ENCODE assay signal across 30 cellular contexts in the genomic region with DNA sequence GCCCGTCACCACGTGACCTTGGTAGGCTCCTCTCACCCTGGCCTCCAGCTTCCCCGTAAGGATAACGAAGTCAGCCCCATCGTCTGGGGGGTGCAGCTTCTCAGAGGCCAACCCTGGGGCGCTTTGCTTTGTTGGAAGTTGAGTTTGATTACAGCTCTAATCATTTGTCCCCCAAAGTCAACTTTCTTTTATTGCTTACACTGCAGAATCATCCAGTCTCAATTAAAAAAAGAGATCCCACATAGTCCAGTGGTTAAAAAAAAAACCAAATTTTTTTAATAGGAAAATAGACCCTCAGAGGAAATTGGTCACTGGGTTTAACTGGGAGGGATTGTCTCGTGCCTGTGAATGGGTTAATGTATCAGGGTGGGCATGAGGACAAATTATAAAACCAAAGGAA. TPM values are rescaled to one million over a fixed set of nuclear protein-coding genes. Genes with fewer than 3 reads are reported as not detected.
"Had no signal": no experiment of that assay in that cellular context is flagged by ENCODE, and none has a peak within 500 bp of the region (broad histone marks: within the 10 kb centered on the region; RNA-seq: fewer than 3 reads in every experiment).

No MANE protein-coding gene starts in this region.

- H3K27me3 ChIP-seq: adrenal gland, brain microvascular endothelial cell, testis, uterus had no signal

- FAIRE-seq: kidney had no signal

- H3K36me3 ChIP-seq: adrenal gland, brain microvascular endothelial cell, esophagus muscularis mucosa, uterus had no signal

- H3K9me3 ChIP-seq: adrenal gland, esophagus muscularis mucosa, testis, uterus had no signal

- H3K4me3 ChIP-seq: adrenal gland, esophagus muscularis mucosa, lung, testis, uterus had no signal

- H3K27ac ChIP-seq: adrenal gland, brain microvascular endothelial cell, esophagus muscularis mucosa, testis, uterus had no signal

- DNase-seq: activated CD4-positive, alpha-beta memory T cell treated with anti-CD3 and anti-CD28 coated beads for 36 hours; activated CD4-positive, alpha-beta T cell treated with anti-CD3 and anti-CD28 coated beads, Interleukin-2, amount 10 ng/mL, durations not matched to agents 24 days and 14 days; activated CD4-positive, CD25-positive, alpha-beta regulatory T cell treated with anti-CD3 and anti-CD28 coated beads, Interleukin-2, amount 50 U/mL, for 72 hours; activated CD8-positive, alpha-beta memory T cell treated with anti-CD3 and anti-CD28 coated beads, Interleukin-2, amount 50 U/mL, for 4 hours; activated effector memory CD4-positive, alpha-beta T cell treated with anti-CD3 and anti-CD28 coated beads, Interleukin-2, amount 50 U/mL, for 16 hours; activated naive CD4-positive, alpha-beta T cell treated with anti-CD3 and anti-CD28 coated beads for 36 hours; activated naive CD8-positive, alpha-beta T cell treated with anti-CD3 and anti-CD28 coated beads for 36 hours; activated T-cell treated with anti-CD3 and anti-CD28 coated beads, Interleukin-2, amount 50 U/mL, for 1 hour; adrenal gland; aorta; brain microvascular endothelial cell; foreskin melanocyte; hippocampal formation; immature natural killer cell; kidney; mesendoderm; stimulated activated CD4-positive, alpha-beta T cell treated with anti-CD3 and anti-CD28 coated beads, Interleukin-2, amount 100 ng/mL, for 48 hours; stimulated activated naive CD4-positive, alpha-beta T cell treated with Interleukin-2 at 50 U/mL for 16 hours; T-helper 2 cell; testis; uterus had no signal

- H3K4me1 ChIP-seq: adrenal gland, testis, uterus had no signal

- ATAC-seq: natural killer cell treated with Interleukin-12 subunit alpha and Interleukin-12 subunit beta and Interleukin-15 and Interleukin-18, amount 100 ng/mL, for 72 hours had no signal

RNA-seq across cellular contexts. Expression of gene GPRC5C, which starts 7.8 kb away (rescaled TPM):
- total RNA-seq: activated naive CD4-positive, alpha-beta T cell treated with anti-CD3 and anti-CD28 coated beads for 36 hours; activated T-helper 1 cell treated with anti-CD3 and anti-CD28 coated beads, Interleukin-12 subunit alpha, Interleukin-12 subunit beta, Interleukin-2, Interleukin-4 antibody, amounts not matched to agents 30 ng/mL and 10 ng/mL and 1 ng/mL, durations not matched to agents 14 hours and 24 hours and 36 hours had no signal

RNA-seq across cellular contexts. Expression of gene CD300A, which starts 42.3 kb away (rescaled TPM):
- total RNA-seq: chondrocyte, osteocyte had no signal

RNA-seq across cellular contexts. Expression of gene GPR142, which starts 56.8 kb away (rescaled TPM):
- total RNA-seq: activated CD4-positive, alpha-beta memory T cell treated with anti-CD3 and anti-CD28 coated beads for 36 hours; activated CD4-positive, alpha-beta T cell treated with anti-CD3 and anti-CD28 coated beads, Interleukin-2, amount 10 ng/mL, durations not matched to agents 24 days and 14 days; activated CD8-positive, alpha-beta memory T cell treated with anti-CD3 and anti-CD28 coated beads for 36 hours; activated naive CD4-positive, alpha-beta T cell treated with anti-CD3 and anti-CD28 coated beads for 36 hours; activated naive CD8-positive, alpha-beta T cell treated with anti-CD3 and anti-CD28 coated beads for 36 hours; activated T-helper 1 cell treated with anti-CD3 and anti-CD28 coated beads, Interleukin-12 subunit alpha, Interleukin-12 subunit beta, Interleukin-2, Interleukin-4 antibody, amounts not matched to agents 30 ng/mL and 10 ng/mL and 1 ng/mL, durations not matched to agents 14 hours and 24 hours and 36 hours; adrenal gland; chondrocyte; kidney; lung; mononuclear cell; natural killer cell treated with Interleukin-12 subunit alpha and Interleukin-12 subunit beta and Interleukin-15 and Interleukin-18, amount 100 ng/mL, for 72 hours; osteocyte; renal cortical epithelial cell had no signal
- polyA plus RNA-seq: aorta had no signal
